1 cellular context compared by ENCODE assay signal in genomic region chr2:24970483-24971299, GRCh38.
A peak's percentile ranks its signal among the peaks of the same experiment; 100 is the strongest.
TF ChIP-seq lines count a peak whose summit lies in the region.

No MANE protein-coding gene starts in this region.

TF ChIP-seq in K562, 482 proteins besides CTCF, POLR2A, EP300 and RAD21 (continued from another document and continues in another):
- TF ChIP-seq, protein P1, sequence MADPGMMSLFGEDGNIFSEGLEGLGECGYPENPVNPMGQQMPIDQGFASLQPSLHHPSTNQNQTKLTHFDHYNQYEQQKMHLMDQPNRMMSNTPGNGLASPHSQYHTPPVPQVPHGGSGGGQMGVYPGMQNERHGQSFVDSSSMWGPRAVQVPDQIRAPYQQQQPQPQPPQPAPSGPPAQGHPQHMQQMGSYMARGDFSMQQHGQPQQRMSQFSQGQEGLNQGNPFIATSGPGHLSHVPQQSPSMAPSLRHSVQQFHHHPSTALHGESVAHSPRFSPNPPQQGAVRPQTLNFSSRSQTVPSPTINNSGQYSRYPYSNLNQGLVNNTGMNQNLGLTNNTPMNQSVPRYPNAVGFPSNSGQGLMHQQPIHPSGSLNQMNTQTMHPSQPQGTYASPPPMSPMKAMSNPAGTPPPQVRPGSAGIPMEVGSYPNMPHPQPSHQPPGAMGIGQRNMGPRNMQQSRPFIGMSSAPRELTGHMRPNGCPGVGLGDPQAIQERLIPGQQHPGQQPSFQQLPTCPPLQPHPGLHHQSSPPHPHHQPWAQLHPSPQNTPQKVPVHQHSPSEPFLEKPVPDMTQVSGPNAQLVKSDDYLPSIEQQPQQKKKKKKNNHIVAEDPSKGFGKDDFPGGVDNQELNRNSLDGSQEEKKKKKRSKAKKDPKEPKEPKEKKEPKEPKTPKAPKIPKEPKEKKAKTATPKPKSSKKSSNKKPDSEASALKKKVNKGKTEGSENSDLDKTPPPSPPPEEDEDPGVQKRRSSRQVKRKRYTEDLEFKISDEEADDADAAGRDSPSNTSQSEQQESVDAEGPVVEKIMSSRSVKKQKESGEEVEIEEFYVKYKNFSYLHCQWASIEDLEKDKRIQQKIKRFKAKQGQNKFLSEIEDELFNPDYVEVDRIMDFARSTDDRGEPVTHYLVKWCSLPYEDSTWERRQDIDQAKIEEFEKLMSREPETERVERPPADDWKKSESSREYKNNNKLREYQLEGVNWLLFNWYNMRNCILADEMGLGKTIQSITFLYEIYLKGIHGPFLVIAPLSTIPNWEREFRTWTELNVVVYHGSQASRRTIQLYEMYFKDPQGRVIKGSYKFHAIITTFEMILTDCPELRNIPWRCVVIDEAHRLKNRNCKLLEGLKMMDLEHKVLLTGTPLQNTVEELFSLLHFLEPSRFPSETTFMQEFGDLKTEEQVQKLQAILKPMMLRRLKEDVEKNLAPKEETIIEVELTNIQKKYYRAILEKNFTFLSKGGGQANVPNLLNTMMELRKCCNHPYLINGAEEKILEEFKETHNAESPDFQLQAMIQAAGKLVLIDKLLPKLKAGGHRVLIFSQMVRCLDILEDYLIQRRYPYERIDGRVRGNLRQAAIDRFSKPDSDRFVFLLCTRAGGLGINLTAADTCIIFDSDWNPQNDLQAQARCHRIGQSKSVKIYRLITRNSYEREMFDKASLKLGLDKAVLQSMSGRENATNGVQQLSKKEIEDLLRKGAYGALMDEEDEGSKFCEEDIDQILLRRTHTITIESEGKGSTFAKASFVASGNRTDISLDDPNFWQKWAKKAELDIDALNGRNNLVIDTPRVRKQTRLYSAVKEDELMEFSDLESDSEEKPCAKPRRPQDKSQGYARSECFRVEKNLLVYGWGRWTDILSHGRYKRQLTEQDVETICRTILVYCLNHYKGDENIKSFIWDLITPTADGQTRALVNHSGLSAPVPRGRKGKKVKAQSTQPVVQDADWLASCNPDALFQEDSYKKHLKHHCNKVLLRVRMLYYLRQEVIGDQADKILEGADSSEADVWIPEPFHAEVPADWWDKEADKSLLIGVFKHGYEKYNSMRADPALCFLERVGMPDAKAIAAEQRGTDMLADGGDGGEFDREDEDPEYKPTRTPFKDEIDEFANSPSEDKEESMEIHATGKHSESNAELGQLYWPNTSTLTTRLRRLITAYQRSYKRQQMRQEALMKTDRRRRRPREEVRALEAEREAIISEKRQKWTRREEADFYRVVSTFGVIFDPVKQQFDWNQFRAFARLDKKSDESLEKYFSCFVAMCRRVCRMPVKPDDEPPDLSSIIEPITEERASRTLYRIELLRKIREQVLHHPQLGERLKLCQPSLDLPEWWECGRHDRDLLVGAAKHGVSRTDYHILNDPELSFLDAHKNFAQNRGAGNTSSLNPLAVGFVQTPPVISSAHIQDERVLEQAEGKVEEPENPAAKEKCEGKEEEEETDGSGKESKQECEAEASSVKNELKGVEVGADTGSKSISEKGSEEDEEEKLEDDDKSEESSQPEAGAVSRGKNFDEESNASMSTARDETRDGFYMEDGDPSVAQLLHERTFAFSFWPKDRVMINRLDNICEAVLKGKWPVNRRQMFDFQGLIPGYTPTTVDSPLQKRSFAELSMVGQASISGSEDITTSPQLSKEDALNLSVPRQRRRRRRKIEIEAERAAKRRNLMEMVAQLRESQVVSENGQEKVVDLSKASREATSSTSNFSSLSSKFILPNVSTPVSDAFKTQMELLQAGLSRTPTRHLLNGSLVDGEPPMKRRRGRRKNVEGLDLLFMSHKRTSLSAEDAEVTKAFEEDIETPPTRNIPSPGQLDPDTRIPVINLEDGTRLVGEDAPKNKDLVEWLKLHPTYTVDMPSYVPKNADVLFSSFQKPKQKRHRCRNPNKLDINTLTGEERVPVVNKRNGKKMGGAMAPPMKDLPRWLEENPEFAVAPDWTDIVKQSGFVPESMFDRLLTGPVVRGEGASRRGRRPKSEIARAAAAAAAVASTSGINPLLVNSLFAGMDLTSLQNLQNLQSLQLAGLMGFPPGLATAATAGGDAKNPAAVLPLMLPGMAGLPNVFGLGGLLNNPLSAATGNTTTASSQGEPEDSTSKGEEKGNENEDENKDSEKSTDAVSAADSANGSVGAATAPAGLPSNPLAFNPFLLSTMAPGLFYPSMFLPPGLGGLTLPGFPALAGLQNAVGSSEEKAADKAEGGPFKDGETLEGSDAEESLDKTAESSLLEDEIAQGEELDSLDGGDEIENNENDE (IDR thresholded peaks at IDR 0.05; ENCODE audit: low read depth, low read length): no peak
- TF ChIP-seq RBBP5 (IDR thresholded peaks at IDR 0.05; ENCODE audit: borderline replicate concordance, insufficient read depth, low read length, poor library complexity, severe bottlenecking) (no peak), RBM17 (IDR thresholded peaks at IDR 0.05; ENCODE audit: borderline replicate concordance, low read depth, low read length) (no peak), ZSCAN32 (CRISPR knock-in tag; IDR thresholded peaks at IDR 0.05) (no peak), OTX1 (CRISPR knock-in tag; IDR thresholded peaks at IDR 0.05) (no peak), FOXA3 (CRISPR knock-in tag; conservative IDR thresholded peaks at IDR 0.05 in 1 of 2, IDR thresholded peaks at IDR 0.05 in 1 of 2) (no peak), NR1H2 (CRISPR knock-in tag; IDR thresholded peaks at IDR 0.05) (no peak), ZKSCAN8 (CRISPR knock-in tag; IDR thresholded peaks at IDR 0.05) (no peak), BACH1 (tag; IDR thresholded peaks at IDR 0.05) (0 out of 2 replicates have a peak, but pooled peaks have one; percentile 20), COPS2 (conservative IDR thresholded peaks at IDR 0.05) (no peak), ZNF780A (CRISPR knock-in tag; IDR thresholded peaks at IDR 0.05) (no peak), E2F6 (IDR thresholded peaks at IDR 0.05; ENCODE audit: borderline replicate concordance in 1 of 2, extremely low read depth in 1 of 2, insufficient read depth in 1 of 2, insufficient read length in 1 of 2, low read depth in 1 of 2, low read length in 1 of 2, poor library complexity in 1 of 2, severe bottlenecking in 1 of 2) (no peak), KAT8 (IDR thresholded peaks at IDR 0.05; ENCODE audit: low read depth) (no peak), PURB (CRISPR knock-in tag; IDR thresholded peaks at IDR 0.05; ENCODE audit: low read depth) (no peak), EP400 (IDR thresholded peaks at IDR 0.05) (no peak), SRF (CRISPR knock-in tag; IDR thresholded peaks at IDR 0.05) (no peak), ZC3H11A (IDR thresholded peaks at IDR 0.05; ENCODE audit: low read depth, low read length) (no peak), ZBTB9 (CRISPR knock-in tag; IDR thresholded peaks at IDR 0.05) (no peak), SIN3B (IDR thresholded peaks at IDR 0.05; ENCODE audit: low read depth) (no peak), PREB (CRISPR knock-in tag; IDR thresholded peaks at IDR 0.05) (no peak), KDM1A (IDR thresholded peaks at IDR 0.05) (peak in 1 of 2 experiments; percentile 54; a peak in 1 of 4 replicates), ELK3 (CRISPR knock-in tag; IDR thresholded peaks at IDR 0.05) (no peak), L3MBTL2 (IDR thresholded peaks at IDR 0.05) (no peak), HDAC2 (IDR thresholded peaks at IDR 0.05) (no peak), DDX20 (tag; IDR thresholded peaks at IDR 0.05; ENCODE audit: low read depth) (no peak)
- TF ChIP-seq, protein P2, sequence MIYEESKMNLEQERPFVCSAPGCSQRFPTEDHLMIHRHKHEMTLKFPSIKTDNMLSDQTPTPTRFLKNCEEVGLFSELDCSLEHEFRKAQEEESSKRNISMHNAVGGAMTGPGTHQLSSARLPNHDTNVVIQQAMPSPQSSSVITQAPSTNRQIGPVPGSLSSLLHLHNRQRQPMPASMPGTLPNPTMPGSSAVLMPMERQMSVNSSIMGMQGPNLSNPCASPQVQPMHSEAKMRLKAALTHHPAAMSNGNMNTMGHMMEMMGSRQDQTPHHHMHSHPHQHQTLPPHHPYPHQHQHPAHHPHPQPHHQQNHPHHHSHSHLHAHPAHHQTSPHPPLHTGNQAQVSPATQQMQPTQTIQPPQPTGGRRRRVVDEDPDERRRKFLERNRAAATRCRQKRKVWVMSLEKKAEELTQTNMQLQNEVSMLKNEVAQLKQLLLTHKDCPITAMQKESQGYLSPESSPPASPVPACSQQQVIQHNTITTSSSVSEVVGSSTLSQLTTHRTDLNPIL (CRISPR knock-in tag; IDR thresholded peaks at IDR 0.05): no peak
- TF ChIP-seq, protein P3, sequence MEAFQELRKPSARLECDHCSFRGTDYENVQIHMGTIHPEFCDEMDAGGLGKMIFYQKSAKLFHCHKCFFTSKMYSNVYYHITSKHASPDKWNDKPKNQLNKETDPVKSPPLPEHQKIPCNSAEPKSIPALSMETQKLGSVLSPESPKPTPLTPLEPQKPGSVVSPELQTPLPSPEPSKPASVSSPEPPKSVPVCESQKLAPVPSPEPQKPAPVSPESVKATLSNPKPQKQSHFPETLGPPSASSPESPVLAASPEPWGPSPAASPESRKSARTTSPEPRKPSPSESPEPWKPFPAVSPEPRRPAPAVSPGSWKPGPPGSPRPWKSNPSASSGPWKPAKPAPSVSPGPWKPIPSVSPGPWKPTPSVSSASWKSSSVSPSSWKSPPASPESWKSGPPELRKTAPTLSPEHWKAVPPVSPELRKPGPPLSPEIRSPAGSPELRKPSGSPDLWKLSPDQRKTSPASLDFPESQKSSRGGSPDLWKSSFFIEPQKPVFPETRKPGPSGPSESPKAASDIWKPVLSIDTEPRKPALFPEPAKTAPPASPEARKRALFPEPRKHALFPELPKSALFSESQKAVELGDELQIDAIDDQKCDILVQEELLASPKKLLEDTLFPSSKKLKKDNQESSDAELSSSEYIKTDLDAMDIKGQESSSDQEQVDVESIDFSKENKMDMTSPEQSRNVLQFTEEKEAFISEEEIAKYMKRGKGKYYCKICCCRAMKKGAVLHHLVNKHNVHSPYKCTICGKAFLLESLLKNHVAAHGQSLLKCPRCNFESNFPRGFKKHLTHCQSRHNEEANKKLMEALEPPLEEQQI (IDR thresholded peaks at IDR 0.05): no peak
- TF ChIP-seq, protein P4, sequence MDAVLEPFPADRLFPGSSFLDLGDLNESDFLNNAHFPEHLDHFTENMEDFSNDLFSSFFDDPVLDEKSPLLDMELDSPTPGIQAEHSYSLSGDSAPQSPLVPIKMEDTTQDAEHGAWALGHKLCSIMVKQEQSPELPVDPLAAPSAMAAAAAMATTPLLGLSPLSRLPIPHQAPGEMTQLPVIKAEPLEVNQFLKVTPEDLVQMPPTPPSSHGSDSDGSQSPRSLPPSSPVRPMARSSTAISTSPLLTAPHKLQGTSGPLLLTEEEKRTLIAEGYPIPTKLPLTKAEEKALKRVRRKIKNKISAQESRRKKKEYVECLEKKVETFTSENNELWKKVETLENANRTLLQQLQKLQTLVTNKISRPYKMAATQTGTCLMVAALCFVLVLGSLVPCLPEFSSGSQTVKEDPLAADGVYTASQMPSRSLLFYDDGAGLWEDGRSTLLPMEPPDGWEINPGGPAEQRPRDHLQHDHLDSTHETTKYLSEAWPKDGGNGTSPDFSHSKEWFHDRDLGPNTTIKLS (IDR thresholded peaks at IDR 0.05; ENCODE audit: borderline replicate concordance, low read depth): no peak
- TF ChIP-seq, protein P5, sequence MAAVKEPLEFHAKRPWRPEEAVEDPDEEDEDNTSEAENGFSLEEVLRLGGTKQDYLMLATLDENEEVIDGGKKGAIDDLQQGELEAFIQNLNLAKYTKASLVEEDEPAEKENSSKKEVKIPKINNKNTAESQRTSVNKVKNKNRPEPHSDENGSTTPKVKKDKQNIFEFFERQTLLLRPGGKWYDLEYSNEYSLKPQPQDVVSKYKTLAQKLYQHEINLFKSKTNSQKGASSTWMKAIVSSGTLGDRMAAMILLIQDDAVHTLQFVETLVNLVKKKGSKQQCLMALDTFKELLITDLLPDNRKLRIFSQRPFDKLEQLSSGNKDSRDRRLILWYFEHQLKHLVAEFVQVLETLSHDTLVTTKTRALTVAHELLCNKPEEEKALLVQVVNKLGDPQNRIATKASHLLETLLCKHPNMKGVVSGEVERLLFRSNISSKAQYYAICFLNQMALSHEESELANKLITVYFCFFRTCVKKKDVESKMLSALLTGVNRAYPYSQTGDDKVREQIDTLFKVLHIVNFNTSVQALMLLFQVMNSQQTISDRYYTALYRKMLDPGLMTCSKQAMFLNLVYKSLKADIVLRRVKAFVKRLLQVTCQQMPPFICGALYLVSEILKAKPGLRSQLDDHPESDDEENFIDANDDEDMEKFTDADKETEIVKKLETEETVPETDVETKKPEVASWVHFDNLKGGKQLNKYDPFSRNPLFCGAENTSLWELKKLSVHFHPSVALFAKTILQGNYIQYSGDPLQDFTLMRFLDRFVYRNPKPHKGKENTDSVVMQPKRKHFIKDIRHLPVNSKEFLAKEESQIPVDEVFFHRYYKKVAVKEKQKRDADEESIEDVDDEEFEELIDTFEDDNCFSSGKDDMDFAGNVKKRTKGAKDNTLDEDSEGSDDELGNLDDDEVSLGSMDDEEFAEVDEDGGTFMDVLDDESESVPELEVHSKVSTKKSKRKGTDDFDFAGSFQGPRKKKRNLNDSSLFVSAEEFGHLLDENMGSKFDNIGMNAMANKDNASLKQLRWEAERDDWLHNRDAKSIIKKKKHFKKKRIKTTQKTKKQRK (IDR thresholded peaks at IDR 0.05; ENCODE audit: borderline replicate concordance, low read depth, low read length): no peak
